8 cellular contexts compared by ENCODE assay signal in the genomic region with DNA sequence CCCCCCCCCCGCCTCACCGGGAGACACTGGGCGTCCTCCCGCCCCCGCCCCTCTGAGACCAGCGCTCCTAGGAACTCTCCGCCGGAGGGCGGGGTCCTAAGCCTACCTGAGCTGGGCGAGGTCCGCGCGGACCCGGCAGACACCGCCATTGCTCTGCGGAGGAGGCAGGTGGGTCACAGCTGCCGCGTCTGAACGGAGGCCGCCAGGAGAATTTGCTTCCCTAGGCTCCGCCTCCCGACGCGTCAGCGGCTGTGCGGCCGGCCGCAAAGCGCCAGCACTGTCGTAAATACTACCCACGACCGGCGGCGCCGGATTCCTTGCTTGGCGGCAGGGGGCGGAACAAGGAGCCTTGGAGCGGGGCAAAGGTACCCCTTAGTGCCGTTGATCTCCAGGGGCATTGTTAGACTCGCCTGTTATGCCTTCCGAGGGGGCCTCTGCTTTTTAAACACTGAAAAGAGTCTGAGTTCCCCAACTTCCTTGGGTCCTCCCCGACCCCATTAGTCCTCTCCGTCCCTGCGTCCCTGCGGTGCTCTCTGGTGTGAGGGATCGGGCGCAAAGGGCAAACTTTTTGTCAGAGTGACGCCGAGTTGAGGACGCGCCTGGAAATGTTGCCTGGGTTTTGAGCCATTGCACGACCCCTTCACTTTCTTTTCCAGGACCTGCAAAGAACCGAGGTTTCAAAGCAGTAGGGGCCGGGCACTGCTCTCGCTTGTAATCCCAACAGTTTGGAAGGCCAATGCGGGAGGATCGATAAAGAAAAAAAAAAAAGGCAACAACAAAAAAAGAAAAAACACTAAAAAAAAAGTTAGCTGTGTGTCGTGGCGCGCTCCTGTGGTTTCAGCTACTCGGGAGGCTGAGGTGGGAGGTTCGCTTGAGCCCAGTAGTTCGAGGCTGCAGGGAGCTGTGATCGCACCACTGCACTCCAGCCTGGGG. TPM values are rescaled to one million over a fixed set of nuclear protein-coding genes. Genes with fewer than 3 reads are reported as not detected.
DNase-seq lines count a peak whose midpoint lies in the region; ATAC-seq and TF ChIP-seq lines count a peak whose summit lies in the region.

A gene (minus strand): TSS at position 214 of the 933 bp plus-strand sequence. CDS start 65 bp downstream, at position 149.

- H3K9me3 ChIP-seq in BE2C = no peaks in the 10 kb centered on the region

- peak within 1 kb of the TSS; percentile 75 for H3K4me3 ChIP-seq in BE2C (ENCODE audit: low read depth, low read length)

- peak within 1 kb of the TSS; percentile 82 for H3K27ac ChIP-seq in cingulate gyrus (ENCODE audit: low read depth, low read length)

- ATAC-seq in HG03457 (IDR thresholded peaks at IDR 0.05; ENCODE audit: unreplicated experiment) = peak; percentile 75
- ATAC-seq in left colon = peak; percentile 94

- intact Hi-C loops in left colon (cut with DNase I, micrococcal nuclease) = no loop called here

- no peaks in the 10 kb centered on the region for H3K36me3 ChIP-seq in BE2C

- DNase-seq in BE2C (peak; percentile 91), GM19240 (ENCODE audit: insufficient read length, low spot score) (peak; percentile 78), NCI-H526 (lab: John Stamatoyannopoulos, UW) (peak; percentile 90 to 98), left colon (peak; percentile 96 to 98)
- peak; percentile 93 to 95 for DNase-seq in activated CD4-positive, alpha-beta T cell treated with anti-CD3 and anti-CD28 coated beads for 4 hours
- peak; percentile 91 for DNase-seq in stimulated activated CD4-positive, alpha-beta T cell treated with anti-CD3 and anti-CD28 coated beads, Interleukin-1b, Interleukin-23, amount 100 ng/mL, for 4 hours (ENCODE audit: low read depth in 2 of 2)

- no peak for TF ChIP-seq CTCF in BE2C (IDR thresholded peaks at IDR 0.05; ENCODE audit: low read depth, low read length)

- H3K27me3 ChIP-seq in BE2C = no peaks in the 10 kb centered on the region

- no peaks in the 10 kb centered on the region for H3K4me1 ChIP-seq in BE2C

RNA-seq across cellular contexts. Expression of the gene that starts here (rescaled TPM):
- polyA plus RNA-seq in BE2C (2012; ENCODE audit: insufficient read depth, insufficient read length, low read depth) = 49.8 TPM
- total RNA-seq in left colon = 10 to 100 TPM; 25.1 to 27.8 TPM

Comparison
In these comparisons a context has a peak if more than half of its experiments do, and no peak if none do; other contexts are left out.
1. Peak in every context shown above with its lines: DNase-seq, ATAC-seq, H3K4me3 ChIP-seq and H3K27ac ChIP-seq.